In the genomic region with DNA sequence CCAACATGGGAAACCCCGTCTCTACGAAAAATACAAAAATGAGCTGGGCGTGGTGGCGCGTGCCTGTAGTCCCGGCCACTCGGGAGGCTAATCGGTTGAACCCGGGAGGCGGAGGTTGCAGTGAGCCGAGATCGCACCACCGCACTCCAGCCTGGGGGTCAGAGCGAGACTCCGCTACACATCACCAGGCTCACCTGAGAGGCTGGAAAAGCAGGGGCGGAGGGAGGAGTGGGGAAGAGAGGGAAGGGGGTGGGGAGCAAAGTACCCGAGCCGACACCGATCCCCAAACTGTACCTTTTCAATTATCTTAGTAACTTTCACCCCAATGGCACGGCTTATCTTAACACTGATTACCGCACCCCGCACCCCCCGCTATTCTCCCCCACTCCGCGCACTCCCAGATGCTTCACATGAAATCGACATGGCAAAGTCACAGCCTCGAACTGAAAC, we compare ENCODE assay signal across 7 cellular contexts. TPM values are rescaled to one million over a fixed set of nuclear protein-coding genes. Genes with fewer than 3 reads are reported as not detected.
DNase-seq lines count a peak whose midpoint lies in the region; ATAC-seq lines count a peak whose summit lies in the region.

No MANE protein-coding gene starts in this region.

- H3K4me3 ChIP-seq in iPS-20b (ENCODE audit: low read length) = peak overlapping the region; percentile 65

- H3K4me1 Mint-ChIP-seq in IgD-negative memory B cell = peaks cover 0 to 5% (median 4%) of the 10 kb centered on the region in 3 donors
- peaks cover 4% of the 10 kb centered on the region for H3K4me1 Mint-ChIP-seq in activated naive CD8-positive, alpha-beta T cell treated with anti-CD3 and anti-CD28 coated beads, Interleukin-2, amount 50 U/mL, for 24 hours
- H3K4me1 Mint-ChIP-seq in stimulated activated naive B cell treated with anti-CD40 and anti-IgM and Interleukin-4, amounts not matched to agents 10 μg/mL and 1 μg/mL and 100 μg/mL, for 72 hours = peaks cover 10 to 17% of the 10 kb centered on the region in 2 donors

- peak overlapping the region; percentile 3 to 86 (median 68) for H3K4me3 Mint-ChIP-seq in IgD-negative memory B cell
- H3K4me3 Mint-ChIP-seq in activated naive CD8-positive, alpha-beta T cell treated with anti-CD3 and anti-CD28 coated beads, Interleukin-2, amount 50 U/mL, for 24 hours = peak overlapping the region; percentile 60
- peak overlapping the region; percentile 78 to 80 for H3K4me3 Mint-ChIP-seq in stimulated activated naive B cell treated with anti-CD40 and anti-IgM and Interleukin-4, amounts not matched to agents 10 μg/mL and 1 μg/mL and 100 μg/mL, for 72 hours

- DNase-seq in activated naive CD8-positive, alpha-beta T cell treated with anti-CD3 and anti-CD28 coated beads, Interleukin-2, amount 50 U/mL, for 24 hours = no peak
- no peak for DNase-seq in stimulated activated naive B cell treated with anti-CD40 and anti-IgM and Interleukin-4, amounts not matched to agents 10 μg/mL and 1 μg/mL and 100 μg/mL, for 72 hours
- DNase-seq in activated naive CD4-positive, alpha-beta T cell treated with anti-CD3 and anti-CD28 coated beads, Interleukin-2, amount 50 U/mL, for 72 hours (ENCODE audit: low spot score in 2 of 2) = no peak

- H3K27ac Mint-ChIP-seq in IgD-negative memory B cell = no peak overlapping the region
- no peak overlapping the region for H3K27ac Mint-ChIP-seq in activated naive CD8-positive, alpha-beta T cell treated with anti-CD3 and anti-CD28 coated beads, Interleukin-2, amount 50 U/mL, for 24 hours
- no peak overlapping the region for H3K27ac Mint-ChIP-seq in stimulated activated naive B cell treated with anti-CD40 and anti-IgM and Interleukin-4, amounts not matched to agents 10 μg/mL and 1 μg/mL and 100 μg/mL, for 72 hours
- no peak overlapping the region for H3K27ac Mint-ChIP-seq in activated naive CD4-positive, alpha-beta T cell treated with anti-CD3 and anti-CD28 coated beads, Interleukin-2, amount 50 U/mL, for 72 hours

- H3K9ac ChIP-seq in iPS-20b (ENCODE audit: low read depth, low read length) = peak overlapping the region; percentile 45; the same call in 1 of the 2 replicates

- no peaks in the 10 kb centered on the region for H3K36me3 Mint-ChIP-seq in IgD-negative memory B cell
- H3K36me3 Mint-ChIP-seq in activated naive CD8-positive, alpha-beta T cell treated with anti-CD3 and anti-CD28 coated beads, Interleukin-2, amount 50 U/mL, for 24 hours (ENCODE audit: low read depth) = no peaks in the 10 kb centered on the region
- H3K36me3 Mint-ChIP-seq in stimulated activated naive B cell treated with anti-CD40 and anti-IgM and Interleukin-4, amounts not matched to agents 10 μg/mL and 1 μg/mL and 100 μg/mL, for 72 hours = no peaks in the 10 kb centered on the region
- no peaks in the 10 kb centered on the region for H3K36me3 Mint-ChIP-seq in activated naive CD4-positive, alpha-beta T cell treated with anti-CD3 and anti-CD28 coated beads, Interleukin-2, amount 50 U/mL, for 72 hours

- H3K36me3 ChIP-seq in iPS-20b (ENCODE audit: insufficient read depth, low read depth, low read length) = no peaks in the 10 kb centered on the region

- H3K27me3 Mint-ChIP-seq in IgD-negative memory B cell = peaks cover 42% of the 10 kb centered on the region
- H3K27me3 Mint-ChIP-seq in activated naive CD8-positive, alpha-beta T cell treated with anti-CD3 and anti-CD28 coated beads, Interleukin-2, amount 50 U/mL, for 24 hours = peaks cover 33% of the 10 kb centered on the region
- peaks cover 39 to 61% of the 10 kb centered on the region in 2 donors for H3K27me3 Mint-ChIP-seq in stimulated activated naive B cell treated with anti-CD40 and anti-IgM and Interleukin-4, amounts not matched to agents 10 μg/mL and 1 μg/mL and 100 μg/mL, for 72 hours

- H3K27me3 ChIP-seq in iPS-20b (ENCODE audit: insufficient read depth, low read length) = peaks cover 20% of the 10 kb centered on the region

- ATAC-seq in activated naive CD8-positive, alpha-beta T cell treated with anti-CD3 and anti-CD28 coated beads, Interleukin-2, amount 50 U/mL, for 24 hours = no peak
- ATAC-seq in stimulated activated naive B cell treated with anti-CD40 and anti-IgM and Interleukin-4, amounts not matched to agents 10 μg/mL and 1 μg/mL and 100 μg/mL, for 72 hours (replicated peaks) = peak in 1 of 2 donors; percentile 15
- ATAC-seq in HG02759 (IDR thresholded peaks at IDR 0.05; ENCODE audit: unreplicated experiment) (no peak), HG03442 (IDR thresholded peaks at IDR 0.05; ENCODE audit: unreplicated experiment) (no peak)
- no peak for ATAC-seq in activated naive CD4-positive, alpha-beta T cell treated with anti-CD3 and anti-CD28 coated beads, Interleukin-2, amount 50 U/mL, for 72 hours

- peaks cover 0 to 4% (median 1%) of the 10 kb centered on the region in 3 donors for H3K9me3 Mint-ChIP-seq in IgD-negative memory B cell
- no peaks in the 10 kb centered on the region for H3K9me3 Mint-ChIP-seq in activated naive CD8-positive, alpha-beta T cell treated with anti-CD3 and anti-CD28 coated beads, Interleukin-2, amount 50 U/mL, for 24 hours
- no peaks in the 10 kb centered on the region for H3K9me3 Mint-ChIP-seq in stimulated activated naive B cell treated with anti-CD40 and anti-IgM and Interleukin-4, amounts not matched to agents 10 μg/mL and 1 μg/mL and 100 μg/mL, for 72 hours
- no peaks in the 10 kb centered on the region for H3K9me3 Mint-ChIP-seq in activated naive CD4-positive, alpha-beta T cell treated with anti-CD3 and anti-CD28 coated beads, Interleukin-2, amount 50 U/mL, for 72 hours

- no peaks in the 10 kb centered on the region for H3K9me3 ChIP-seq in iPS-20b (ENCODE audit: insufficient read depth, low read depth, low read length)

- H3K4me1 ChIP-seq in iPS-20b (ENCODE audit: insufficient read depth, low read length) = no peaks in the 10 kb centered on the region

- H3K27ac ChIP-seq in iPS-20b (ENCODE audit: low read length) = no peak overlapping the region

RNA-seq across cellular contexts. Expression of a gene that starts 46.4 kb away (rescaled TPM):
- polyA plus RNA-seq in IgD-negative memory B cell = not detected
- under 1 TPM; 0.16 to 0.43 TPM for total RNA-seq in activated naive CD4-positive, alpha-beta T cell treated with anti-CD3 and anti-CD28 coated beads, Interleukin-2, amount 50 U/mL, for 72 hours

RNA-seq across cellular contexts. Expression of a gene that starts 50.9 kb away (rescaled TPM):
- not detected for polyA plus RNA-seq in IgD-negative memory B cell
- total RNA-seq in activated naive CD4-positive, alpha-beta T cell treated with anti-CD3 and anti-CD28 coated beads, Interleukin-2, amount 50 U/mL, for 72 hours = not detected
